Comparison of ENCODE assay signal across 8 cellular contexts in genomic region chr3:33063651-33064051, GRCh38. TPM values are rescaled to one million over a fixed set of nuclear protein-coding genes. Genes with fewer than 3 reads are reported as not detected.
DNase-seq lines count a peak whose midpoint lies in the region; ATAC-seq, FAIRE-seq and TF ChIP-seq lines count a peak whose summit lies in the region.

No MANE protein-coding gene starts in this region.

- no peaks in the 10 kb centered on the region for H3K9me3 Mint-ChIP-seq in activated T-helper 17 cell treated with anti-CD3 and anti-CD28 coated beads, Interleukin-2, amount 50 U/mL, for 72 hours

- TF ChIP-seq CTCF in D721Med (IDR thresholded peaks at IDR 0.05; ENCODE audit: insufficient read depth, missing control alignments): no peak

- peak; percentile 45 for DNase-seq in HS-5 (ENCODE audit: low read depth)
- DNase-seq in stimulated activated CD4-positive, alpha-beta T cell treated with anti-CD3 and anti-CD28 coated beads, Interleukin-12 subunit alpha, Interleukin-12 subunit beta, amount 100 ng/mL, for 48 hours (ENCODE audit: low read depth in 2 of 3, low spot score in 1 of 3): peak; percentile 56 to 69 (median 60)
- no peak for DNase-seq in HTR-8/SVneo (ENCODE audit: insufficient read length, low spot score)
- no peak for DNase-seq in D721Med (ENCODE audit: insufficient read length, low spot score)

- no peaks in the 10 kb centered on the region for H3K27me3 Mint-ChIP-seq in activated T-helper 17 cell treated with anti-CD3 and anti-CD28 coated beads, Interleukin-2, amount 50 U/mL, for 72 hours

- FAIRE-seq in HTR-8/SVneo (lab: Jason Lieb, UNC) (no peak), D721Med (lab: Jason Lieb, UNC) (no peak)

- H3K4me3 Mint-ChIP-seq in activated T-helper 17 cell treated with anti-CD3 and anti-CD28 coated beads, Interleukin-2, amount 50 U/mL, for 72 hours: peak overlapping the region; percentile 79

- peaks cover 50% of the 10 kb centered on the region for H3K4me1 Mint-ChIP-seq in activated T-helper 17 cell treated with anti-CD3 and anti-CD28 coated beads, Interleukin-2, amount 50 U/mL, for 72 hours

- peak overlapping the region; percentile 99 for H3K27ac Mint-ChIP-seq in activated T-helper 17 cell treated with anti-CD3 and anti-CD28 coated beads, Interleukin-2, amount 50 U/mL, for 72 hours

- peaks cover 97% of the 10 kb centered on the region for H3K36me3 Mint-ChIP-seq in activated T-helper 17 cell treated with anti-CD3 and anti-CD28 coated beads, Interleukin-2, amount 50 U/mL, for 72 hours (ENCODE audit: low read depth)

- ATAC-seq in GM18508 (IDR thresholded peaks at IDR 0.05; ENCODE audit: insufficient read depth, unreplicated experiment) (peak; percentile 39), GM21528 (IDR thresholded peaks at IDR 0.05; ENCODE audit: low FRiP score, unreplicated experiment) (no peak), HG03097 (IDR thresholded peaks at IDR 0.05; ENCODE audit: low FRiP score, unreplicated experiment) (no peak)
- peak; percentile 48 for ATAC-seq in activated T-helper 17 cell treated with anti-CD3 and anti-CD28 coated beads, Interleukin-2, amount 50 U/mL, for 72 hours (replicated peaks)

RNA-seq across cellular contexts. Expression of gene GLB1, which starts 33.3 kb away (rescaled TPM):
- total RNA-seq in activated T-helper 17 cell treated with anti-CD3 and anti-CD28 coated beads, Interleukin-2, amount 50 U/mL, for 72 hours: 100 to 1,000 TPM in 1 of 2 donors, 10 to 100 TPM in 1; 54.5 to 121 TPM

RNA-seq across cellular contexts. Expression of gene TMPPE, which starts 33.3 kb away (rescaled TPM):
- 10 to 100 TPM in 1 of 2 donors, 1 to 10 TPM in 1; 8.8 to 12.7 TPM for total RNA-seq in activated T-helper 17 cell treated with anti-CD3 and anti-CD28 coated beads, Interleukin-2, amount 50 U/mL, for 72 hours

RNA-seq across cellular contexts. Expression of gene CRTAP, which starts 50.2 kb away (rescaled TPM):
- 10 to 100 TPM; 38.2 to 60.7 TPM for total RNA-seq in activated T-helper 17 cell treated with anti-CD3 and anti-CD28 coated beads, Interleukin-2, amount 50 U/mL, for 72 hours

Comparison
In these comparisons a context has a peak if more than half of its experiments do, and no peak if none do; other contexts are left out.
1. ATAC-seq: peak in GM18508 (single experiment) and activated T-helper 17 cell treated with anti-CD3 and anti-CD28 coated beads, Interleukin-2, amount 50 U/mL, for 72 hours (single experiment); none in GM21528 (single experiment) and HG03097 (single experiment).
2. DNase-seq: peak in HS-5 (single experiment) and stimulated activated CD4-positive, alpha-beta T cell treated with anti-CD3 and anti-CD28 coated beads, Interleukin-12 subunit alpha, Interleukin-12 subunit beta, amount 100 ng/mL, for 48 hours (3 of 3); none in HTR-8/SVneo (single experiment) and D721Med (single experiment).